8 cellular contexts compared by ENCODE assay signal in the genomic region with DNA sequence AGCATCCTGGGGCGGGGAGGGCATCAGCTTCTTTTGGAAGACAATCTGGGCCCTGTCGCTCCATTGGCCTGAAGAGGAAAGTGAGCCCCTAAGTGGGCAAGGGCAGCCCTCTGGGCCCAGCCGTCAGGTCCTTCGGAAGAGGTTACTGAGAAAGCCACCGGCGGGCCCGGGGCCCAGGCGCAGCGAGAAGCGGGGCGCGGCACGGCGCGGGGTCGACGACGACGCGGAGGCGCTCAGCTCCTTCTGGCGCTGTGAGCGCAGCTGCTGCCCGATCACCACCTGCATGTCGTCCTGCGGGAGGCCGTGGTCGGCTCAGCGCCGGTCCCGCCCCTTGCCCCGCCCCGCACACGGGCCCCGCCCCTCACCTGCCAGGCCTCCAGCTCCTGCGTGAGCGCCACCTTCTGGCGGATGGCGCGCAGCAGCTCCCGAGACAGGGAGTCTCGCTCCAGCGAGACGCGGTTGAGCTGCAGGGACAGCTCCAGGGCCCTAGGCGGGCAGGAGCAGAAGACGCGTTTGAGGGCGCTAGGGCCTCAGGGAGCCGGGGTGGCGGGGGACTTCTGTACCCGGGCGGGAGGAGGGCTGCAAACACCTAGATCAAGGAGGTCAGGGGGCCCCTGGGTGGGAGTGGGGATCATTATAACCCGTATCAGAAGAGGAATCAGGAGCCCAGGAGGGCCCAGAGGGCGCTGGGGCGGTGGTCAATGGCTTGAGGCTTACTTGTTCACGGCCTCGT. TPM values are rescaled to one million over a fixed set of nuclear protein-coding genes. Genes with fewer than 3 reads are reported as not detected.
DNase-seq lines count a peak whose midpoint lies in the region; ATAC-seq and TF ChIP-seq lines count a peak whose summit lies in the region.
"Had no signal": no experiment of that assay in that cellular context is flagged by ENCODE, and none has a peak within 500 bp of the region (broad histone marks: within the 10 kb centered on the region; RNA-seq: fewer than 3 reads in every experiment).

No MANE protein-coding gene starts in this region.

- TF ChIP-seq POLR2A in GM18505 (IDR thresholded peaks at IDR 0.05; ENCODE audit: borderline replicate concordance, extremely low read depth, insufficient read depth, insufficient read length): no peak

- peaks cover 36% of the 10 kb centered on the region for H3K27me3 Mint-ChIP-seq in activated naive CD8-positive, alpha-beta T cell treated with anti-CD3 and anti-CD28 coated beads, Interleukin-2, amount 50 U/mL, for 24 hours

- peak; percentile 0 for DNase-seq in NCI-H1048 (lab: John Stamatoyannopoulos, UW)
- peak; percentile 85 for DNase-seq in SW480 (ENCODE audit: low spot score)
- DNase-seq in activated naive CD8-positive, alpha-beta T cell treated with anti-CD3 and anti-CD28 coated beads, Interleukin-2, amount 50 U/mL, for 24 hours: peak; percentile 92
- peak; percentile 92 for DNase-seq in left ventricle myocardium superior
- DNase-seq in sciatic nerve (ENCODE audit: low spot score): peak; percentile 82

- peaks cover 35% of the 10 kb centered on the region for H3K4me1 Mint-ChIP-seq in activated naive CD8-positive, alpha-beta T cell treated with anti-CD3 and anti-CD28 coated beads, Interleukin-2, amount 50 U/mL, for 24 hours

- intact Hi-C loops in left ventricle myocardium superior (cut with micrococcal nuclease): no loop called here
- intact Hi-C loops in sciatic nerve (cut with DNase I): no loop called here

- H3K4me3 Mint-ChIP-seq in activated naive CD8-positive, alpha-beta T cell treated with anti-CD3 and anti-CD28 coated beads, Interleukin-2, amount 50 U/mL, for 24 hours: no peak overlapping the region

- no peaks in the 10 kb centered on the region for H3K9me3 Mint-ChIP-seq in activated naive CD8-positive, alpha-beta T cell treated with anti-CD3 and anti-CD28 coated beads, Interleukin-2, amount 50 U/mL, for 24 hours
- H3K9me3 Mint-ChIP-seq: stimulated activated naive CD8-positive, alpha-beta T cell treated with anti-CD3 and anti-CD28 coated beads, Interleukin-15, Interleukin-2, amounts not matched to agents 100 ng/mL and 50 ng/mL, for 24 hours had no signal

- H3K27ac Mint-ChIP-seq in activated naive CD8-positive, alpha-beta T cell treated with anti-CD3 and anti-CD28 coated beads, Interleukin-2, amount 50 U/mL, for 24 hours: no peak overlapping the region
- H3K27ac Mint-ChIP-seq: stimulated activated naive CD8-positive, alpha-beta T cell treated with anti-CD3 and anti-CD28 coated beads, Interleukin-15, Interleukin-2, amounts not matched to agents 100 ng/mL and 50 ng/mL, for 24 hours had no signal

- peaks cover 8% of the 10 kb centered on the region for H3K36me3 Mint-ChIP-seq in activated naive CD8-positive, alpha-beta T cell treated with anti-CD3 and anti-CD28 coated beads, Interleukin-2, amount 50 U/mL, for 24 hours (ENCODE audit: low read depth)

- ATAC-seq in GM18505 (IDR thresholded peaks at IDR 0.05; ENCODE audit: unreplicated experiment): peak; percentile 29
- ATAC-seq in activated naive CD8-positive, alpha-beta T cell treated with anti-CD3 and anti-CD28 coated beads, Interleukin-2, amount 50 U/mL, for 24 hours: peak; percentile 45
- ATAC-seq in left ventricle myocardium superior: peak; percentile 41
- ATAC-seq in sciatic nerve: no peak
- ATAC-seq in GM18519 (IDR thresholded peaks at IDR 0.05; ENCODE audit: low FRiP score, unreplicated experiment): no peak

RNA-seq across cellular contexts. Expression of a gene that starts 4.3 kb away (rescaled TPM):
- 11.3 TPM for total RNA-seq in left ventricle myocardium superior
- 13.6 TPM for total RNA-seq in sciatic nerve

RNA-seq across cellular contexts. Expression of a gene that starts 4.4 kb away (rescaled TPM):
- 61.1 TPM for total RNA-seq in left ventricle myocardium superior
- 65.9 TPM for total RNA-seq in sciatic nerve

RNA-seq across cellular contexts. Expression of a gene that starts 8.0 kb away (rescaled TPM):
- 17.7 TPM for total RNA-seq in left ventricle myocardium superior
- 13.6 TPM for total RNA-seq in sciatic nerve

RNA-seq across cellular contexts. Expression of a gene that starts 8.6 kb away (rescaled TPM):
- total RNA-seq in left ventricle myocardium superior: not detected
- total RNA-seq in sciatic nerve: 0.22 TPM

RNA-seq across cellular contexts. Expression of a gene that starts 10.2 kb away (rescaled TPM):
- total RNA-seq in left ventricle myocardium superior (not detected), sciatic nerve (not detected)

Comparison
In these comparisons a context has a peak if more than half of its experiments do, and no peak if none do; other contexts are left out.
1. ATAC-seq: peak in GM18505 (single experiment), activated naive CD8-positive, alpha-beta T cell treated with anti-CD3 and anti-CD28 coated beads, Interleukin-2, amount 50 U/mL, for 24 hours (single experiment) and left ventricle myocardium superior (single experiment); none in sciatic nerve (single experiment) and GM18519 (single experiment).
2. DNase-seq: peak in every context shown above with its lines; median percentile 92 in activated naive CD8-positive, alpha-beta T cell treated with anti-CD3 and anti-CD28 coated beads, Interleukin-2, amount 50 U/mL, for 24 hours; 92 in left ventricle myocardium superior; 85 in SW480; 82 in sciatic nerve; 0 in NCI-H1048.